Comparison of ENCODE assay signal across 17 cellular contexts in the genomic region with DNA sequence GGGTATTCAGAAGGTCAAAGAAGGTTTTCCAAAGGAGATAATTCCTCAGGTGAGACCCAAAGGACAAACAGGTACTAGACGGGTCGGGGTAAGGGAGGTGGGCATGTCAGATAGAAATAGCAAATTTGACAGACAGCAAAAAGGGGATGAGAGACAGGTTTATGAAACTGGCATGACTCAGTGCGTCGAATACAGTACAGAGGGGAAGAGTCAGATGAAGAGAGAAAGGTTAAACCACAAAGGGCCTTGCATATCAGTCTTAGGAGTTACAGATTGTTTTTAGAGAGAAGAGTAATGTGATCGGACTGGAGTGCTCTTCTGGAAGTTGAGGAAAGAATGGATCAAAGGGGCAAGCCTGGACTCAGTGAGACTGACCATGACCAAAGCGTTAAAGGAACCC.
"Had no signal": no experiment of that assay in that cellular context is flagged by ENCODE, and none has a peak within 500 bp of the region (broad histone marks: within the 10 kb centered on the region; RNA-seq: fewer than 3 reads in every experiment).

No MANE protein-coding gene starts in this region.

- H3K27me3 ChIP-seq: colonic mucosa, esophagus squamous epithelium, left lung, neutrophil had no signal

- H3K27me3 Mint-ChIP-seq: activated naive CD4-positive, alpha-beta T cell treated with anti-CD3 and anti-CD28 coated beads, Interleukin-2, amount 50 U/mL, for 24 hours; naive B cell; type B pancreatic cell had no signal

- H3K4me1 Mint-ChIP-seq: brain, naive B cell had no signal

- H3K9me3 ChIP-seq: colonic mucosa, esophagus squamous epithelium, left lung, neutrophil had no signal

- H3K4me3 Mint-ChIP-seq: activated naive CD4-positive, alpha-beta T cell treated with anti-CD3 and anti-CD28 coated beads, Interleukin-2, amount 50 U/mL, for 24 hours; brain; naive B cell; T-helper 1 cell treated with Interleukin-12 subunit alpha and Interleukin-12 subunit beta and Interleukin-4 antibody, amounts not matched to agents 30 μg/mL and 1 μg/mL, for 36 hours; type B pancreatic cell had no signal

- H3K4me3 ChIP-seq: colonic mucosa, esophagus squamous epithelium, left lung had no signal

- H2AFZ ChIP-seq: parathyroid adenoma had no signal

- H3K79me2 ChIP-seq: parathyroid adenoma had no signal

- H3K9me3 Mint-ChIP-seq: activated naive CD4-positive, alpha-beta T cell treated with anti-CD3 and anti-CD28 coated beads, Interleukin-2, amount 50 U/mL, for 24 hours; activated T-helper 2 cell treated with anti-CD3 and anti-CD28 coated beads, Interferon-gamma antibody, Interleukin-2, Interleukin-4, amounts not matched to agents 10 μg/mL and 5 μg/mL and 100 μg/mL, durations not matched to agents 14 hours and 24 hours and 36 hours; brain; naive B cell; T-helper 1 cell treated with Interleukin-12 subunit alpha and Interleukin-12 subunit beta and Interleukin-4 antibody, amounts not matched to agents 30 μg/mL and 1 μg/mL, for 36 hours; type B pancreatic cell had no signal

- H3K27ac Mint-ChIP-seq: activated naive CD4-positive, alpha-beta T cell treated with anti-CD3 and anti-CD28 coated beads, Interleukin-2, amount 50 U/mL, for 24 hours; activated T-helper 2 cell treated with anti-CD3 and anti-CD28 coated beads, Interferon-gamma antibody, Interleukin-2, Interleukin-4, amounts not matched to agents 10 μg/mL and 5 μg/mL and 100 μg/mL, durations not matched to agents 14 hours and 24 hours and 36 hours; brain; T-helper 1 cell treated with Interleukin-12 subunit alpha and Interleukin-12 subunit beta and Interleukin-4 antibody, amounts not matched to agents 30 μg/mL and 1 μg/mL, for 36 hours; type B pancreatic cell had no signal

- H3K9ac ChIP-seq: parathyroid adenoma had no signal

- ATAC-seq: left lung, SK-N-SH treated with all-trans-retinoic acid at 6 μM for 48 hours had no signal

- DNase-seq: central memory CD4-positive, alpha-beta T cell; colonic mucosa; esophagus squamous epithelium; hippocampal formation; left lung; mammary epithelial cell; naive B cell; stimulated activated naive CD4-positive, alpha-beta T cell; WERI-Rb-1 had no signal

- H3K4me1 ChIP-seq: colonic mucosa, esophagus squamous epithelium, left lung, parathyroid adenoma had no signal

- H3K27ac ChIP-seq: colonic mucosa, esophagus squamous epithelium, left lung, neutrophil, parathyroid adenoma, WERI-Rb-1 had no signal
